ENCODE assay signal across 7 cellular contexts in the genomic region with DNA sequence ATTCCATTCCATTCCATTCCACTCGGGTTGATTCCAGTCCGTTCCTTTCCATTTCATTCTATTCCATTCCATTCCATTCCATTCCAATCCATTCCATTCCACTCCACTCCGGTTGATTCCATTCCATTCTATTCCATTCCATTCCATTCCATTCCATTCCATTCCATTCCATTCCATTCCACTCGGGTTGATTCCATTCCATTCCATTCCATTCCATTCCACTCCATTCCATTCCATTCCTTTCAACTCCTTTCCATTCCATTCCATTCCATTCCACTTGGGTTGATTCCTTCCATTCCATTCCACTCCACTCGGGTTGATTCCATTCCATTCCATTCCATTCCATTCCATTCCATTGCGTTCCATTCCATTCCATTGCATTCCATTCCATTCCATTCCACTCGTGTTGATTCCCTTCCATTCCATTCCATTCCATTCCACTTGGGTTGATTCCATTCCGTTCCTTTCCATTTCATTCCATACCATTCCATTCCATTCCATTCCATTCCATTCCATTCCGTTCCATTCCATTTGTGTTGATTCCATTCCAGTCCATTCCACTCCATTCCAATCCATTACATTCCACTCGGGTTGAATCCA.
A peak's percentile ranks its signal among the peaks of the same experiment; 100 is the strongest.
DNase-seq lines count a peak whose midpoint lies in the region; ATAC-seq and TF ChIP-seq lines count a peak whose summit lies in the region.
"Not testable (repeated sequence)": the region's sequence is repeated elsewhere in the genome, so short reads cannot be mapped to it uniquely, and the experiment has no call there.

No MANE protein-coding gene starts in this region.

- TF ChIP-seq CTCF in PC-3 (conservative IDR thresholded peaks at IDR 0.05; ENCODE audit: low read depth, low read length); mucosa of descending colon (IDR thresholded peaks at IDR 0.05): not testable (repeated sequence)

- H3K4me1 Mint-ChIP-seq in effector memory CD8-positive, alpha-beta T cell (ENCODE audit: low read depth in 2 of 2) = not testable (repeated sequence)

- ATAC-seq in GM18861 (IDR thresholded peaks at IDR 0.05; ENCODE audit: unreplicated experiment) = peak; percentile 29
- peak; percentile 32 for ATAC-seq in GM21381 (IDR thresholded peaks at IDR 0.05; ENCODE audit: unreplicated experiment)
- ATAC-seq in HG02642 (IDR thresholded peaks at IDR 0.05; ENCODE audit: poor library complexity, unreplicated experiment) = peak; percentile 45
- ATAC-seq in HG03108 (IDR thresholded peaks at IDR 0.05; ENCODE audit: unreplicated experiment) = peak; percentile 22
- ATAC-seq in PC-3 = peak; percentile 32; the same call in 1 of the 2 replicates
- peak; percentile 34 for ATAC-seq in effector memory CD8-positive, alpha-beta T cell (replicated peaks)
- peak; percentile 57 for ATAC-seq in mucosa of descending colon

- not testable (repeated sequence) for BruUV-seq in PC-3 (replicated peaks; lab: Mats Ljungman, UMichigan)

- H3K4me1 ChIP-seq in PC-3 (ENCODE audit: insufficient read depth, low read length); mucosa of descending colon (ENCODE audit: low read depth): not testable (repeated sequence)

- not testable (repeated sequence) for H3F3A ChIP-seq in PC-3 (ENCODE audit: low read length, unreplicated experiment)

- H2AFZ ChIP-seq in PC-3 (ENCODE audit: low read length) = not testable (repeated sequence)

- not testable (repeated sequence) for H3K27me3 Mint-ChIP-seq in effector memory CD8-positive, alpha-beta T cell

- not testable (repeated sequence) for H3K36me3 Mint-ChIP-seq in effector memory CD8-positive, alpha-beta T cell (ENCODE audit: insufficient read depth)

- H3K27ac Mint-ChIP-seq in effector memory CD8-positive, alpha-beta T cell = not testable (repeated sequence)

- H3K27ac ChIP-seq in PC-3 (ENCODE audit: low read length) = not testable (repeated sequence)

- not testable (repeated sequence) for H3K9me2 ChIP-seq in PC-3 (replicated peaks; ENCODE audit: low read length)

- not testable (repeated sequence) for DNase-seq in PC-3; effector memory CD8-positive, alpha-beta T cell; mucosa of descending colon

- H3K4me3 Mint-ChIP-seq in effector memory CD8-positive, alpha-beta T cell = not testable (repeated sequence)

- H3K4me2 ChIP-seq in PC-3 (ENCODE audit: low read length) = not testable (repeated sequence)

- not testable (repeated sequence) for H3K27me3 ChIP-seq in PC-3 (ENCODE audit: low read length)

- POLR2A ChIA-PET in PC-3 (lab: Charles Lee; ENCODE audit: unreplicated experiment) = not testable (repeated sequence)

- H3K79me2 ChIP-seq in PC-3 (ENCODE audit: low read length) = not testable (repeated sequence)

- not testable (repeated sequence) for H3K4me3 ChIP-seq in PC-3 (ENCODE audit: low read length); mucosa of descending colon

- not testable (repeated sequence) for H3K9ac ChIP-seq in PC-3 (ENCODE audit: low read length)

- H4K20me1 ChIP-seq in PC-3 (ENCODE audit: low read length) = not testable (repeated sequence)

- intact Hi-C loops in PC-3 (cut with micrococcal nuclease); mucosa of descending colon (cut with DNase I, micrococcal nuclease): not testable (repeated sequence)

- H3K36me3 ChIP-seq in PC-3 (ENCODE audit: low read depth, low read length); mucosa of descending colon (ENCODE audit: low read depth): not testable (repeated sequence)

- CTCF ChIA-PET in PC-3 (lab: Charles Lee) = not testable (repeated sequence)

- H3K9me3 ChIP-seq in PC-3 (ENCODE audit: low read length) (peaks cover 18% of the 10 kb centered on the region), mucosa of descending colon (peaks cover 89% of the 10 kb centered on the region)

- peaks cover 46 to 59% of the 10 kb centered on the region in 2 donors for H3K9me3 Mint-ChIP-seq in effector memory CD8-positive, alpha-beta T cell
